9 cellular contexts compared by ENCODE assay signal in the genomic region with DNA sequence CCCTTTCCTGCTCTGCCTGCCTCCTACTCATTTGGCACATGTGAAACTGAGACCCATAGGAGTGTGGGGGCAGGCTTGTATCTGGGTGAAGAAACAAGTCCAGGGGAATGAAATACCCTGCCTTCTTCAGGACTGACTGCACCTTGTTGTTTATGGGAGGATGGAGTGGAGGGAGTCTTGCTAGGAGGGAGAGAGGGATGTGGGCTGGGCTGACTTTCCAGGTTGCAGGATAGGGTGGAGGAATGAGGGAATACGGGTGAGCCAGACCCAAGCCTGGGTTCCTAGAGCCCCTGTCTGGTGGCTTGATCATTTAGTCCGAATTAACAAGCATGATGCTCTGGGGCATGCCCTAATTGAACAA. TPM values are rescaled to one million over a fixed set of nuclear protein-coding genes. Genes with fewer than 3 reads are reported as not detected.
DNase-seq lines count a peak whose midpoint lies in the region; ATAC-seq, FAIRE-seq and TF ChIP-seq lines count a peak whose summit lies in the region.
"Had no signal": no experiment of that assay in that cellular context is flagged by ENCODE, and none has a peak within 500 bp of the region (broad histone marks: within the 10 kb centered on the region; RNA-seq: fewer than 3 reads in every experiment).

No MANE protein-coding gene starts in this region.

- ATAC-seq in natural killer cell, result no peak

- H3K27ac Mint-ChIP-seq in chondrocyte (ENCODE audit: unreplicated experiment) (peak overlapping the region; percentile 99), natural killer cell (peak overlapping the region; percentile 91 to 94)

- DNase-seq in AG04450 (ENCODE audit: low read depth, low spot score), result no peak
- peak; percentile 14 for DNase-seq in chondrocyte (ENCODE audit: low spot score)
- no peak for DNase-seq in natural killer cell
- no peak for DNase-seq in NCI-H524 treated with DMSO at 0.1 percent for 48 hours (lab: John Stamatoyannopoulos, UW)
- no peak for DNase-seq in RKO (ENCODE audit: low spot score)
- no peak for DNase-seq in H54 (ENCODE audit: insufficient read length, low spot score)
- DNase-seq in activated CD4-positive, CD25-positive, alpha-beta regulatory T cell treated with anti-CD3 and anti-CD28 coated beads, Interleukin-2, amount 50 U/mL, for 72 hours, result no peak
- DNase-seq: GF-D8 had no signal

- peak overlapping the region; percentile 33 for H3K9ac ChIP-seq in HUES6 (ENCODE audit: low read length)

- H3K27me3 Mint-ChIP-seq in chondrocyte (ENCODE audit: low read depth) (no peaks in the 10 kb centered on the region), natural killer cell (ENCODE audit: low read depth in 2 of 2) (no peaks in the 10 kb centered on the region)

- H3K27me3 ChIP-seq in AG04450 (ENCODE audit: control insufficient read depth, insufficient read depth, low read length), result no peaks in the 10 kb centered on the region
- H3K27me3 ChIP-seq in HUES6 (ENCODE audit: control insufficient read depth, insufficient read depth, low read length), result peaks cover 10% of the 10 kb centered on the region

- no peak for TF ChIP-seq CTCF in AG04450 (IDR thresholded peaks at IDR 0.05; ENCODE audit: low read depth, low read length)
- no peak for TF ChIP-seq CTCF in chondrocyte (IDR thresholded peaks at IDR 0.05)
- no peak for TF ChIP-seq CTCF in natural killer cell (IDR thresholded peaks at IDR 0.05)

- H3K4me3 ChIP-seq in AG04450 (ENCODE audit: low read depth, low read length) (peak overlapping the region; percentile 80), HUES6 (ENCODE audit: low read depth, low read length) (peak overlapping the region; percentile 88)

- H3K27ac ChIP-seq in AG04450 (ENCODE audit: low read depth, low read length), result peak overlapping the region; percentile 96
- H3K27ac ChIP-seq in HUES6 (ENCODE audit: low read depth, low read length), result no peak overlapping the region

- POLR2A ChIA-PET in AG04450 (lab: Yijun Ruan, JAX), result interaction anchor here (0.6 to 2.5 kb wide), 9 partner anchors 10 to 1186 kb away, joined by 3 to 20 read pairs (median 4); partner anchors contain the start of gene EGR1

- H3K4me3 Mint-ChIP-seq in chondrocyte (ENCODE audit: unreplicated experiment) (peak overlapping the region; percentile 99), natural killer cell (peak overlapping the region; percentile 88)

- CTCF ChIA-PET in AG04450 (lab: Charles Lee), result interaction anchor here (0.6 to 2.1 kb wide), 5 partner anchors 9 to 448 kb away, joined by 3 to 12 read pairs (median 6); no protein-coding TSS in a partner anchor

- no peak for FAIRE-seq in H54 (lab: Jason Lieb, UNC)

- no peaks in the 10 kb centered on the region for H3K9me3 Mint-ChIP-seq in chondrocyte (ENCODE audit: low read depth)
- H3K9me3 Mint-ChIP-seq in natural killer cell, result no peaks in the 10 kb centered on the region

- H3K36me3 Mint-ChIP-seq in chondrocyte (ENCODE audit: low read depth), result peaks cover 5% of the 10 kb centered on the region
- no peaks in the 10 kb centered on the region for H3K36me3 Mint-ChIP-seq in natural killer cell

- peaks cover 63% of the 10 kb centered on the region for H3K4me1 ChIP-seq in HUES6 (ENCODE audit: control insufficient read depth, insufficient read depth, low read length)

- intact Hi-C loops in natural killer cell (cut with micrococcal nuclease), result no loop called here

- H3K9me3 ChIP-seq in AG04450 (ENCODE audit: control insufficient read depth, insufficient read depth, low read length) (no peaks in the 10 kb centered on the region; the same call in 1 of the 2 replicates), HUES6 (ENCODE audit: control insufficient read depth, insufficient read depth, low read depth, low read length) (no peaks in the 10 kb centered on the region)

- H3K4me1 Mint-ChIP-seq in chondrocyte (ENCODE audit: low read depth), result peaks cover 64% of the 10 kb centered on the region
- H3K4me1 Mint-ChIP-seq in natural killer cell, result peaks cover 63 to 83% of the 10 kb centered on the region in 2 donors

- H3K36me3 ChIP-seq in HUES6 (ENCODE audit: control insufficient read depth, insufficient read depth, low read length), result no peaks in the 10 kb centered on the region; the same call in 1 of the 2 replicates

- TF ChIP-seq POLR2A in H54 (IDR thresholded peaks at IDR 0.05; ENCODE audit: low read depth, low read length), result no peak

RNA-seq across cellular contexts. Expression of gene CXXC5, which starts 3.3 kb away (rescaled TPM):
- 21.3 and 21.5 TPM in 2 replicates for polyA plus RNA-seq in AG04450 (2011; rRNA removed)
- 10.1 and 13.0 TPM in 2 replicates for polyA minus RNA-seq in AG04450 (2011; rRNA and poly(A)+ RNA removed)
- total RNA-seq in chondrocyte (144 to 193 TPM (median 145 TPM) in 3 replicates), natural killer cell (100 to 1,000 TPM in 1 of 3 donors, 10 to 100 TPM in 2; 75.6 to 124 (median 84.8) TPM)
